ENCODE assay signal across 1 cellular context in genomic region chr7:21355406-21355874, GRCh38.
TF ChIP-seq lines count a peak whose summit lies in the region.

No MANE protein-coding gene starts in this region.

TF ChIP-seq in GM12878, 131 proteins besides CTCF, POLR2A, EP300 and RAD21 (continued from another document):
- TF ChIP-seq, protein P1, sequence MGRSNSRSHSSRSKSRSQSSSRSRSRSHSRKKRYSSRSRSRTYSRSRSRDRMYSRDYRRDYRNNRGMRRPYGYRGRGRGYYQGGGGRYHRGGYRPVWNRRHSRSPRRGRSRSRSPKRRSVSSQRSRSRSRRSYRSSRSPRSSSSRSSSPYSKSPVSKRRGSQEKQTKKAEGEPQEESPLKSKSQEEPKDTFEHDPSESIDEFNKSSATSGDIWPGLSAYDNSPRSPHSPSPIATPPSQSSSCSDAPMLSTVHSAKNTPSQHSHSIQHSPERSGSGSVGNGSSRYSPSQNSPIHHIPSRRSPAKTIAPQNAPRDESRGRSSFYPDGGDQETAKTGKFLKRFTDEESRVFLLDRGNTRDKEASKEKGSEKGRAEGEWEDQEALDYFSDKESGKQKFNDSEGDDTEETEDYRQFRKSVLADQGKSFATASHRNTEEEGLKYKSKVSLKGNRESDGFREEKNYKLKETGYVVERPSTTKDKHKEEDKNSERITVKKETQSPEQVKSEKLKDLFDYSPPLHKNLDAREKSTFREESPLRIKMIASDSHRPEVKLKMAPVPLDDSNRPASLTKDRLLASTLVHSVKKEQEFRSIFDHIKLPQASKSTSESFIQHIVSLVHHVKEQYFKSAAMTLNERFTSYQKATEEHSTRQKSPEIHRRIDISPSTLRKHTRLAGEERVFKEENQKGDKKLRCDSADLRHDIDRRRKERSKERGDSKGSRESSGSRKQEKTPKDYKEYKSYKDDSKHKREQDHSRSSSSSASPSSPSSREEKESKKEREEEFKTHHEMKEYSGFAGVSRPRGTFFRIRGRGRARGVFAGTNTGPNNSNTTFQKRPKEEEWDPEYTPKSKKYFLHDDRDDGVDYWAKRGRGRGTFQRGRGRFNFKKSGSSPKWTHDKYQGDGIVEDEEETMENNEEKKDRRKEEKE (IDR thresholded peaks at IDR 0.05) = no peak
- TF ChIP-seq CREB1 (IDR thresholded peaks at IDR 0.05; ENCODE audit: low read depth) = peak; percentile 29; the same call in 1 of the 2 replicates
- TF ChIP-seq ELK1 (IDR thresholded peaks at IDR 0.05; ENCODE audit: low read depth, low read length) = no peak
- TF ChIP-seq NR2C2 (IDR thresholded peaks at IDR 0.05; ENCODE audit: borderline replicate concordance, control insufficient read depth, insufficient read length, low read depth) = no peak
- peak; percentile 43 for TF ChIP-seq RAD51 (IDR thresholded peaks at IDR 0.05)
- TF ChIP-seq TCF7 (IDR thresholded peaks at IDR 0.05; ENCODE audit: borderline replicate concordance) = no peak
- no peak for TF ChIP-seq STAT1 (conservative IDR thresholded peaks at IDR 0.05)
- TF ChIP-seq ZNF24 (IDR thresholded peaks at IDR 0.05) = peak; percentile 30; the same call in 1 of the 2 replicates
- TF ChIP-seq SUZ12 (IDR thresholded peaks at IDR 0.05; ENCODE audit: unreplicated experiment) = no peak
